21 cellular contexts compared by ENCODE assay signal in the genomic region with DNA sequence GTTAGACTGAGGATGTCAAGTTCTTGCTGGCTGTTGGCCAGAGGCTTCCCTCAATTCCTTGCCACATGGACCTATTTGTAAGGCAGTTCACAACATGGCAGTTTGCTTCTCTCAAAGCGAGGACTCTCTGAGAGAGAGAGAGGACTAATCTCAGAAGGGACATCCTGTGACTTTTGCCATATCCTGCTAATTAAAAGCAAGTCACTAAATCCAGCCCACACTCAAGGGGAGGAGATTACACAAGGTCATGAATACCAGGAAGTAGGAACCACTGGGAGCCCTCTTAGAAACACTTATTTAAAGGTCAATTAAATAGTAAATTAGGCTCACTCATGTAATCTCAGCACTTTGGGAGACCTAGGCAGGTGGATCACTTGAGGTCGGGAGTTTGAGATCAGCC. TPM values are rescaled to one million over a fixed set of nuclear protein-coding genes. Genes with fewer than 3 reads are reported as not detected.
DNase-seq lines count a peak whose midpoint lies in the region; ATAC-seq and FAIRE-seq lines count a peak whose summit lies in the region.
"Had no signal": no experiment of that assay in that cellular context is flagged by ENCODE, and none has a peak within 500 bp of the region (broad histone marks: within the 10 kb centered on the region; RNA-seq: fewer than 3 reads in every experiment).

No MANE protein-coding gene starts in this region.

- H3K4me1 Mint-ChIP-seq in activated naive CD8-positive, alpha-beta T cell treated with anti-CD3 and anti-CD28 coated beads for 36 hours: peaks cover 7% of the 10 kb centered on the region
- peaks cover 1 to 17% (median 13%) of the 10 kb centered on the region in 4 donors for H3K4me1 Mint-ChIP-seq in naive thymus-derived CD8-positive, alpha-beta T cell
- H3K4me1 Mint-ChIP-seq: WTC11 had no signal

- no peaks in the 10 kb centered on the region for H3K27me3 Mint-ChIP-seq in activated naive CD8-positive, alpha-beta T cell treated with anti-CD3 and anti-CD28 coated beads for 36 hours
- H3K27me3 Mint-ChIP-seq in naive thymus-derived CD8-positive, alpha-beta T cell: no peaks in the 10 kb centered on the region
- H3K27me3 Mint-ChIP-seq: effector memory CD8-positive, alpha-beta T cell; type B pancreatic cell had no signal

- no peaks in the 10 kb centered on the region for H3K4me1 ChIP-seq in small intestine (ENCODE audit: control insufficient read depth in 2 of 2, insufficient read depth in 1 of 2, low read depth in 1 of 2, low read length in 1 of 2)

- ATAC-seq in naive thymus-derived CD8-positive, alpha-beta T cell: peak; percentile 23 to 28
- ATAC-seq: effector memory CD8-positive, alpha-beta T cell; WTC11 had no signal

- DNase-seq in NCI-H748 (lab: John Stamatoyannopoulos, UW; ENCODE audit: unreplicated experiment) (peak; percentile 1), NCI-H748 treated with DMSO at 0.1 percent for 48 hours (lab: John Stamatoyannopoulos, UW) (no peak), KBM-7 (peak; percentile 5), NCI-H1092 (lab: John Stamatoyannopoulos, UW) (no peak), NCI-H774 (lab: John Stamatoyannopoulos, UW) (no peak), small intestine (no peak)
- DNase-seq in activated naive CD8-positive, alpha-beta T cell treated with anti-CD3 and anti-CD28 coated beads for 36 hours: no peak
- DNase-seq in naive thymus-derived CD8-positive, alpha-beta T cell: no peak
- DNase-seq: effector memory CD8-positive, alpha-beta T cell; EL; kidney glomerular epithelial cell; NCI-H2081 treated with DMSO at 0.1 percent for 48 hours; NCI-H526; ovary had no signal

- H3K36me3 Mint-ChIP-seq in activated naive CD8-positive, alpha-beta T cell treated with anti-CD3 and anti-CD28 coated beads for 36 hours: no peaks in the 10 kb centered on the region
- H3K36me3 Mint-ChIP-seq in naive thymus-derived CD8-positive, alpha-beta T cell: no peaks in the 10 kb centered on the region
- H3K36me3 Mint-ChIP-seq: type B pancreatic cell, WTC11 had no signal

- WGBS in small intestine, 3 donors: 75 to 82% (median 77%) methylated on average over 2 of the region's 2 CpGs

- no peak overlapping the region for H3K27ac ChIP-seq in small intestine (ENCODE audit: low read depth in 1 of 2, low read length in 1 of 2)
- H3K27ac ChIP-seq: ovary, RWPE1 had no signal

- H3K27ac Mint-ChIP-seq in activated naive CD8-positive, alpha-beta T cell treated with anti-CD3 and anti-CD28 coated beads for 36 hours: peak overlapping the region; percentile 63
- H3K27ac Mint-ChIP-seq in naive thymus-derived CD8-positive, alpha-beta T cell: peak overlapping the region in 9 of 10 donors; percentile 55 to 94 (median 88)
- H3K27ac Mint-ChIP-seq: type B pancreatic cell, WTC11 had no signal

- H3K27me3 ChIP-seq in small intestine (ENCODE audit: control insufficient read depth in 2 of 2, insufficient read depth in 2 of 2, low read length in 2 of 2): no peaks in the 10 kb centered on the region
- H3K27me3 ChIP-seq: ovary had no signal

- FAIRE-seq in small intestine (lab: Jason Lieb, UNC): no peak
- FAIRE-seq: A204.1 had no signal

- in situ Hi-C loops in KBM-7 (cut with MboI; ENCODE audit: low pct_unique_long_range_greater_than_20kb, low sequenced_read_pairs): no loop called here

- POLR2A ChIA-PET in naive thymus-derived CD8-positive, alpha-beta T cell (lab: Charles Lee): no interaction called here

- H3K4me3 ChIP-seq in small intestine (ENCODE audit: low read depth in 1 of 2, low read length in 2 of 2): no peak overlapping the region
- H3K4me3 ChIP-seq: ovary had no signal

- no peaks in the 10 kb centered on the region for H3K9me3 ChIP-seq in small intestine (ENCODE audit: control insufficient read depth, low read depth)
- H3K9me3 ChIP-seq: ovary had no signal

- no peaks in the 10 kb centered on the region for H3K36me3 ChIP-seq in small intestine (ENCODE audit: control insufficient read depth in 2 of 2, insufficient read depth in 2 of 2, low read length in 2 of 2)
- H3K36me3 ChIP-seq: ovary had no signal

- H3K4me3 Mint-ChIP-seq in activated naive CD8-positive, alpha-beta T cell treated with anti-CD3 and anti-CD28 coated beads for 36 hours: no peak overlapping the region
- H3K4me3 Mint-ChIP-seq in naive thymus-derived CD8-positive, alpha-beta T cell: peak overlapping the region in 8 of 10 donors; percentile 19 to 83 (median 48)
- H3K4me3 Mint-ChIP-seq: effector memory CD8-positive, alpha-beta T cell; type B pancreatic cell; WTC11 had no signal

- no peaks in the 10 kb centered on the region for H3K9me3 Mint-ChIP-seq in activated naive CD8-positive, alpha-beta T cell treated with anti-CD3 and anti-CD28 coated beads for 36 hours
- no peaks in the 10 kb centered on the region for H3K9me3 Mint-ChIP-seq in naive thymus-derived CD8-positive, alpha-beta T cell
- H3K9me3 Mint-ChIP-seq: effector memory CD8-positive, alpha-beta T cell; type B pancreatic cell; WTC11 had no signal

RNA-seq across cellular contexts. Expression of a gene that starts 38.2 kb away (rescaled TPM):
- not detected for total RNA-seq in activated naive CD8-positive, alpha-beta T cell treated with anti-CD3 and anti-CD28 coated beads for 36 hours
- total RNA-seq in naive thymus-derived CD8-positive, alpha-beta T cell: not detected
- polyA plus RNA-seq in naive thymus-derived CD8-positive, alpha-beta T cell: 1 to 10 TPM in 2 of 3 donors, under 1 TPM in 1; 0.41 to 2.3 (median 2.3) TPM
- not detected for polyA plus RNA-seq in small intestine
- total RNA-seq: HT1080, M059J, ovary, skeletal muscle tissue, WTC11 had no signal
- polyA plus RNA-seq: ovary had no signal

Comparison
In these comparisons a context has a peak if more than half of its experiments do, and no peak if none do; other contexts are left out.
1. DNase-seq: peak in NCI-H748 (single experiment) and KBM-7 (single experiment); none in NCI-H748 treated with DMSO at 0.1 percent for 48 hours (single experiment), activated naive CD8-positive, alpha-beta T cell treated with anti-CD3 and anti-CD28 coated beads for 36 hours (single experiment), naive thymus-derived CD8-positive, alpha-beta T cell (0 of 10), NCI-H1092 (single experiment), NCI-H774 (single experiment) and small intestine (single experiment).